ENCODE assay signal across 22 cellular contexts in the genomic region with DNA sequence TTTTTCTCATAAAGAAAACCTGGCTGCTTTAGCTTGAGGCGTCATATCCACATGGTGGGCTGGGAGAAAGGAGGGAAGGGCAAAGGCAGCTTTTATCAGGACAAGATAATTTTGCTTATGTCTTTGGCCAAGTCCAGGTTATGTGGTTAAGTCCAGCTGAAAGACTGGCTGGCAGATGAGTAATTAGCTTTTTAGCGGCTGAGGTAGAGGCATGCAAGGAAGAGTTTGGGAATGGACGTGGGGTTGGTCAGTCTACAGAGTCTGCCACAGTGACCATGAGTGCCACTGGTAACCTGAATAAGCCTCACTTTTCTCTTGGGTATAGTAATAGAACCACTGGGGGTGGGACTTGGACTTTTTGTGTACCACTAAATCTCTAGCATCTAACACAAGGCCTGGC. TPM values are rescaled to one million over a fixed set of nuclear protein-coding genes. Genes with fewer than 3 reads are reported as not detected.
DNase-seq lines count a peak whose midpoint lies in the region; ATAC-seq and TF ChIP-seq lines count a peak whose summit lies in the region.
"Had no signal": no experiment of that assay in that cellular context is flagged by ENCODE, and none has a peak within 500 bp of the region (broad histone marks: within the 10 kb centered on the region; RNA-seq: fewer than 3 reads in every experiment).

No MANE protein-coding gene starts in this region.

- no peaks in the 10 kb centered on the region for H3K27me3 ChIP-seq in SK-N-SH (ENCODE audit: insufficient read depth)
- no peaks in the 10 kb centered on the region for H3K27me3 ChIP-seq in PC-9 (ENCODE audit: insufficient read depth, low read depth)

- TF ChIP-seq CTCF in SK-N-SH (IDR thresholded peaks at IDR 0.05) (no peak), PC-9 (conservative IDR thresholded peaks at IDR 0.05) (no peak)

- H3K4me1 ChIP-seq in SK-N-SH (ENCODE audit: control insufficient read depth in 1 of 2, insufficient read depth in 2 of 2, low read depth in 1 of 2, low read length in 1 of 2) (peaks cover 9 to 12% of the 10 kb centered on the region in 2 experiments; a peak in 3 of 4 replicates), PC-9 (replicated peaks; ENCODE audit: insufficient read depth) (no peaks in the 10 kb centered on the region)

- H3K4me3 Mint-ChIP-seq in effector memory CD8-positive, alpha-beta T cell = peak overlapping the region; percentile 15 to 64
- H3K4me3 Mint-ChIP-seq in stimulated activated effector memory CD8-positive, alpha-beta T cell treated with anti-CD3 and anti-CD28 coated beads, Interleukin-12 subunit alpha, Interleukin-12 subunit beta, amount 100 ng/mL, for 72 hours = no peak overlapping the region

- no peaks in the 10 kb centered on the region for H3K9me3 Mint-ChIP-seq in effector memory CD8-positive, alpha-beta T cell
- no peaks in the 10 kb centered on the region for H3K9me3 Mint-ChIP-seq in stimulated activated effector memory CD8-positive, alpha-beta T cell treated with anti-CD3 and anti-CD28 coated beads, Interleukin-12 subunit alpha, Interleukin-12 subunit beta, amount 100 ng/mL, for 72 hours

- H3K9ac ChIP-seq in SK-N-SH = no peak overlapping the region

- H3F3A ChIP-seq in SK-N-SH (replicated peaks; ENCODE audit: insufficient read depth) (peaks cover 25% of the 10 kb centered on the region), PC-9 (ENCODE audit: insufficient read depth, low read depth) (no peaks in the 10 kb centered on the region)

- no peaks in the 10 kb centered on the region for H3K27me3 Mint-ChIP-seq in effector memory CD8-positive, alpha-beta T cell

- H4K20me1 ChIP-seq in SK-N-SH (ENCODE audit: insufficient read depth) (peaks cover 97% of the 10 kb centered on the region), PC-9 (ENCODE audit: insufficient read depth) (0 out of 2 replicates have a peak, but pooled peaks cover 3% of the 10 kb centered on the region)

- intact Hi-C loops in PC-9 (cut with micrococcal nuclease; ENCODE audit: unreplicated experiment) = no loop called here

- H3K9me2 ChIP-seq in SK-N-SH = no peaks in the 10 kb centered on the region
- H3K9me2 ChIP-seq in PC-9 (ENCODE audit: insufficient read depth) = no peaks in the 10 kb centered on the region

- CTCF ChIA-PET in SK-N-SH (lab: Yijun Ruan, JAX) (interaction anchor here (1.6 kb wide), 1 partner anchor 162 kb away, joined by 5 read pairs; no protein-coding TSS in a partner anchor), PC-9 (lab: Charles Lee) (no interaction called here)

- no peak for TF ChIP-seq RAD21 in SK-N-SH (IDR thresholded peaks at IDR 0.05; ENCODE audit: low read length)

- WGBS in SK-N-SH (ENCODE audit: low lambda C conversion rate) = 95% methylated on average over 3 of the region's 3 CpGs

- H3K79me2 ChIP-seq in SK-N-SH (ENCODE audit: insufficient read depth) (peaks cover 100% of the 10 kb centered on the region), PC-9 (ENCODE audit: low read depth) (peaks cover 78% of the 10 kb centered on the region)

- peak; percentile 6; the same call in 1 of the 3 replicates for ATAC-seq in SK-N-SH treated with all-trans-retinoic acid at 6 μM for 48 hours
- no peak for ATAC-seq in effector memory CD8-positive, alpha-beta T cell (replicated peaks)
- no peak for ATAC-seq in stimulated activated effector memory CD8-positive, alpha-beta T cell treated with anti-CD3 and anti-CD28 coated beads, Interleukin-12 subunit alpha, Interleukin-12 subunit beta, amount 100 ng/mL, for 72 hours
- ATAC-seq in GM18511 (IDR thresholded peaks at IDR 0.05; ENCODE audit: unreplicated experiment) = no peak
- ATAC-seq in GM18519 (IDR thresholded peaks at IDR 0.05; ENCODE audit: low FRiP score, unreplicated experiment) = no peak

- POLR2A ChIA-PET in SK-N-SH (lab: Yijun Ruan, JAX) (no interaction called here), PC-9 (lab: Charles Lee; ENCODE audit: unreplicated experiment) (no interaction called here)

- no peak for DNase-seq in SK-N-SH
- DNase-seq in M059J (ENCODE audit: low read depth) = peak; percentile 44
- no peak for DNase-seq in effector memory CD8-positive, alpha-beta T cell
- DNase-seq in stimulated activated effector memory CD8-positive, alpha-beta T cell treated with anti-CD3 and anti-CD28 coated beads, Interleukin-12 subunit alpha, Interleukin-12 subunit beta, amount 100 ng/mL, for 72 hours (ENCODE audit: low spot score in 2 of 2) = no peak
- no peak for DNase-seq in PC-9
- DNase-seq: AML-193, COR-L47, DMS 273 treated with DMSO at 0.1 percent for 48 hours, GF-D8, GOT3, KBM-7, NCI-H1694 treated with DMSO at 0.1 percent for 48 hours, NCI-H510A treated with DMSO at 0.1 percent for 48 hours, NCI-H82, OCI-M1, RPMI8226, SIG-M5 had no signal

- BruUV-seq in PC-9 (replicated peaks; lab: Mats Ljungman, UMichigan) = no TSS peak

- peak overlapping the region; percentile 44 to 66 for H3K27ac Mint-ChIP-seq in effector memory CD8-positive, alpha-beta T cell
- H3K27ac Mint-ChIP-seq in stimulated activated effector memory CD8-positive, alpha-beta T cell treated with anti-CD3 and anti-CD28 coated beads, Interleukin-12 subunit alpha, Interleukin-12 subunit beta, amount 100 ng/mL, for 72 hours = peak overlapping the region; percentile 29

- TF ChIP-seq EP300 in SK-N-SH (IDR thresholded peaks at IDR 0.05; ENCODE audit: borderline replicate concordance in 1 of 2, low read depth in 1 of 2, low read length in 1 of 2) = no peak

- H2AFZ ChIP-seq in SK-N-SH (ENCODE audit: low read depth) (no peak overlapping the region), PC-9 (no peak overlapping the region)

- H3K27ac ChIP-seq in SK-N-SH (ENCODE audit: low read depth in 2 of 2, low read length in 1 of 2) (no peak overlapping the region), PC-9 (no peak overlapping the region)
- H3K27ac ChIP-seq: 22Rv1, C4-2B had no signal

- H3K4me2 ChIP-seq in SK-N-SH = no peak overlapping the region
- H3K4me2 ChIP-seq in PC-9 = no peak overlapping the region

- H3K36me3 ChIP-seq in SK-N-SH (replicated peaks in 1 of 2; ENCODE audit: control insufficient read depth in 1 of 2, insufficient read depth in 2 of 2, low read length in 1 of 2) = peaks cover 0 to 15% of the 10 kb centered on the region in 2 experiments
- no peaks in the 10 kb centered on the region for H3K36me3 ChIP-seq in PC-9 (ENCODE audit: low read depth)

- H3K36me3 Mint-ChIP-seq in effector memory CD8-positive, alpha-beta T cell (ENCODE audit: insufficient read depth) = peaks cover 10% of the 10 kb centered on the region
- H3K36me3 Mint-ChIP-seq in stimulated activated effector memory CD8-positive, alpha-beta T cell treated with anti-CD3 and anti-CD28 coated beads, Interleukin-12 subunit alpha, Interleukin-12 subunit beta, amount 100 ng/mL, for 72 hours = peaks cover 20% of the 10 kb centered on the region

- H3K4me1 Mint-ChIP-seq in effector memory CD8-positive, alpha-beta T cell (ENCODE audit: low read depth in 2 of 2) = peaks cover 54 to 84% of the 10 kb centered on the region in 2 donors
- peaks cover 84% of the 10 kb centered on the region for H3K4me1 Mint-ChIP-seq in stimulated activated effector memory CD8-positive, alpha-beta T cell treated with anti-CD3 and anti-CD28 coated beads, Interleukin-12 subunit alpha, Interleukin-12 subunit beta, amount 100 ng/mL, for 72 hours

- H3K9me3 ChIP-seq in SK-N-SH (no peaks in the 10 kb centered on the region), PC-9 (ENCODE audit: insufficient read depth, low read depth) (no peaks in the 10 kb centered on the region)

- H3K4me3 ChIP-seq in SK-N-SH (ENCODE audit: low read depth in 2 of 2, low read length in 1 of 2) (no peak overlapping the region), PC-9 (no peak overlapping the region)

TF ChIP-seq in SK-N-SH treated with all-trans-retinoic acid at 6 μM for 48 hours, 23 proteins besides CTCF, POLR2A, EP300 and RAD21:
- no peak for TF ChIP-seq BACH2 (CRISPR knock-in tag; IDR thresholded peaks at IDR 0.05; ENCODE audit: borderline replicate concordance)
- TF ChIP-seq, protein P1, sequence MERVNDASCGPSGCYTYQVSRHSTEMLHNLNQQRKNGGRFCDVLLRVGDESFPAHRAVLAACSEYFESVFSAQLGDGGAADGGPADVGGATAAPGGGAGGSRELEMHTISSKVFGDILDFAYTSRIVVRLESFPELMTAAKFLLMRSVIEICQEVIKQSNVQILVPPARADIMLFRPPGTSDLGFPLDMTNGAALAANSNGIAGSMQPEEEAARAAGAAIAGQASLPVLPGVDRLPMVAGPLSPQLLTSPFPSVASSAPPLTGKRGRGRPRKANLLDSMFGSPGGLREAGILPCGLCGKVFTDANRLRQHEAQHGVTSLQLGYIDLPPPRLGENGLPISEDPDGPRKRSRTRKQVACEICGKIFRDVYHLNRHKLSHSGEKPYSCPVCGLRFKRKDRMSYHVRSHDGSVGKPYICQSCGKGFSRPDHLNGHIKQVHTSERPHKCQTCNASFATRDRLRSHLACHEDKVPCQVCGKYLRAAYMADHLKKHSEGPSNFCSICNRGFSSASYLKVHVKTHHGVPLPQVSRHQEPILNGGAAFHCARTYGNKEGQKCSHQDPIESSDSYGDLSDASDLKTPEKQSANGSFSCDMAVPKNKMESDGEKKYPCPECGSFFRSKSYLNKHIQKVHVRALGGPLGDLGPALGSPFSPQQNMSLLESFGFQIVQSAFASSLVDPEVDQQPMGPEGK (CRISPR knock-in tag; IDR thresholded peaks at IDR 0.05; ENCODE audit: borderline replicate concordance) = no peak

TF ChIP-seq in SK-N-SH, 30 proteins besides CTCF, POLR2A, EP300 and RAD21:
- no peak for TF ChIP-seq NRF1 (IDR thresholded peaks at IDR 0.05; ENCODE audit: low read depth, low read length)
- TF ChIP-seq MXI1 (IDR thresholded peaks at IDR 0.05; ENCODE audit: low read depth, low read length) = no peak
- TF ChIP-seq TCF12 (IDR thresholded peaks at IDR 0.05) = no peak

RNA-seq across cellular contexts. Expression of a gene that starts 39.8 kb away (rescaled TPM):
- 85.8 and 146 TPM in 2 replicates for polyA plus RNA-seq in SK-N-SH (2012; rRNA removed)
- polyA plus RNA-seq in SK-N-SH (2012; cell fraction: cytosol; rRNA removed) = 148 and 159 TPM in 2 replicates
- 72.1 and 172 TPM in 2 replicates for polyA plus RNA-seq in SK-N-SH (2012; cell fraction: nucleus; rRNA removed)
- total RNA-seq in M059J (2014; rRNA removed; shearing (Covaris generic)) = 181 and 192 TPM in 2 replicates
- 67.4 and 82.2 TPM in 2 replicates for total RNA-seq in PC-9 (2021)
